Comparison of ENCODE assay signal across 8 cellular contexts in genomic region chr11:65817815-65818680, GRCh38. TPM values are rescaled to one million over a fixed set of nuclear protein-coding genes. Genes with fewer than 3 reads are reported as not detected.
A peak's percentile ranks its signal among the peaks of the same experiment; 100 is the strongest.
DNase-seq lines count a peak whose midpoint lies in the region; ATAC-seq, FAIRE-seq and TF ChIP-seq lines count a peak whose summit lies in the region.

No MANE protein-coding gene starts in this region.

- H3K36me3 Mint-ChIP-seq in activated naive CD8-positive, alpha-beta T cell treated with anti-CD3 and anti-CD28 coated beads for 36 hours: no peaks in the 10 kb centered on the region

- WGBS in pancreas, 2 donors: 5 to 6% methylated on average over 74 of the region's 74 CpGs
- 7 to 26% methylated on average over 16 to 69 of the region's 74 CpGs for WGBS in thyroid gland, 2 donors

- peak overlapping the region; percentile 82 for H3K27ac Mint-ChIP-seq in activated naive CD8-positive, alpha-beta T cell treated with anti-CD3 and anti-CD28 coated beads for 36 hours

- no peaks in the 10 kb centered on the region for H3K27me3 Mint-ChIP-seq in activated naive CD8-positive, alpha-beta T cell treated with anti-CD3 and anti-CD28 coated beads for 36 hours

- TF ChIP-seq CTCF in pancreas (IDR thresholded peaks at IDR 0.05) (peak; percentile 99 to 100 (median 99)), thyroid gland (IDR thresholded peaks at IDR 0.05) (peak; percentile 93 to 100 (median 99))

- H3K4me3 ChIP-seq in pancreas (peak overlapping the region; percentile 43 to 64 (median 52)), thyroid gland (replicated peaks in 1 of 3) (peak overlapping the region; percentile 41 to 67 (median 64))

- peaks cover 0 to 15% (median 11%) of the 10 kb centered on the region in 3 donors for H3K4me1 ChIP-seq in pancreas
- H3K4me1 ChIP-seq in thyroid gland: peaks cover 4 to 15% of the 10 kb centered on the region in 2 donors

- H3K4me3 Mint-ChIP-seq in activated naive CD8-positive, alpha-beta T cell treated with anti-CD3 and anti-CD28 coated beads for 36 hours: peak overlapping the region; percentile 79

- intact Hi-C loops in Right ventricle myocardium inferior (cut with DNase I) (loop anchor here (1.0 to 2.0 kb wide), 3 partner anchors 38 to 171 kb away; partner anchors contain the start of gene AP5B1), pancreas (cut with DNase I) (loop anchor here in 1 of 3 donors (5.0 kb wide), 1 partner anchor 111 kb away; no protein-coding TSS in a partner anchor), thyroid gland (cut with DNase I) (loop anchor here (5.0 kb wide), 1 partner anchor 101 kb away; no protein-coding TSS in a partner anchor)

- H3K9me3 ChIP-seq in pancreas: no peaks in the 10 kb centered on the region
- H3K9me3 ChIP-seq in thyroid gland: no peaks in the 10 kb centered on the region

- CTCF ChIA-PET in HEK293T (lab: Yijun Ruan, JAX): interaction anchor here (0.5 to 3.7 kb wide), 9 partner anchors 9 to 106 kb away, joined by 3 to 15 read pairs (median 4); partner anchors contain the start of genes AP5B1, KAT5 and MUS81

- no peaks in the 10 kb centered on the region for H3K27me3 ChIP-seq in pancreas
- no peaks in the 10 kb centered on the region for H3K27me3 ChIP-seq in thyroid gland

- no peaks in the 10 kb centered on the region for H3K9me3 Mint-ChIP-seq in activated naive CD8-positive, alpha-beta T cell treated with anti-CD3 and anti-CD28 coated beads for 36 hours

- peak; percentile 98 for ATAC-seq in Right ventricle myocardium inferior
- peak; percentile 89 to 98 (median 95) for ATAC-seq in pancreas

- DNase-seq in GF-D8 (lab: John Stamatoyannopoulos, UW) (peak; percentile 59), HEK293T (ENCODE audit: extremely low spot score) (peak; percentile 96), NCI-H1048 (lab: John Stamatoyannopoulos, UW) (peak; percentile 76), SKM-1 (lab: John Stamatoyannopoulos, UW; ENCODE audit: unreplicated experiment) (peak; percentile 50), Right ventricle myocardium inferior (ENCODE audit: missing footprints) (peak; percentile 98), pancreas (peak; percentile 89 to 100 (median 96)), thyroid gland (peak; percentile 93 to 96)
- DNase-seq in activated naive CD8-positive, alpha-beta T cell treated with anti-CD3 and anti-CD28 coated beads for 36 hours: peak; percentile 92

- FAIRE-seq in pancreas (lab: Jason Lieb, UNC): no peak

- H3K27ac ChIP-seq in pancreas: peak overlapping the region; percentile 37 to 84 (median 75)
- H3K27ac ChIP-seq in thyroid gland: peak overlapping the region; percentile 71 to 89 (median 72)

- TF ChIP-seq POLR2A in thyroid gland (IDR thresholded peaks at IDR 0.05): peak in 1 of 2 donors; percentile 40

- POLR2A ChIA-PET in HEK293T (lab: Yijun Ruan, JAX): interaction anchor here (0.6 to 3.4 kb wide), 9 partner anchors 11 to 136 kb away, joined by 3 to 27 read pairs (median 4); partner anchors contain the start of genes CCDC85B, KAT5 and RNASEH2C

- H3K36me3 ChIP-seq in pancreas: no peaks in the 10 kb centered on the region
- no peaks in the 10 kb centered on the region for H3K36me3 ChIP-seq in thyroid gland

- peaks cover 22% of the 10 kb centered on the region for H3K4me1 Mint-ChIP-seq in activated naive CD8-positive, alpha-beta T cell treated with anti-CD3 and anti-CD28 coated beads for 36 hours

TF ChIP-seq in HEK293T, 16 proteins besides CTCF, POLR2A, EP300 and RAD21:
- no peak for TF ChIP-seq ELF4 (IDR thresholded peaks at IDR 0.05)
- no peak for TF ChIP-seq FOXA1 (IDR thresholded peaks at IDR 0.05)
- no peak; the same call in 1 of the 2 replicates for TF ChIP-seq PKNOX1 (IDR thresholded peaks at IDR 0.05)
- no peak for TF ChIP-seq SP1 (IDR thresholded peaks at IDR 0.05)
- no peak for TF ChIP-seq HDGF (IDR thresholded peaks at IDR 0.05; ENCODE audit: borderline replicate concordance)
- no peak for TF ChIP-seq FOXK2 (IDR thresholded peaks at IDR 0.05)
- no peak for TF ChIP-seq SUZ12 (IDR thresholded peaks at IDR 0.05)
- TF ChIP-seq FOXM1 (IDR thresholded peaks at IDR 0.05; ENCODE audit: borderline replicate concordance): peak; percentile 67; the same call in 1 of the 2 replicates
- TF ChIP-seq LEF1 (IDR thresholded peaks at IDR 0.05; ENCODE audit: borderline replicate concordance): no peak
- TF ChIP-seq L3MBTL2 (conservative IDR thresholded peaks at IDR 0.05): no peak
- no peak for TF ChIP-seq NFRKB (IDR thresholded peaks at IDR 0.05)
- TF ChIP-seq ARNT (IDR thresholded peaks at IDR 0.05): peak; percentile 53; the same call in 1 of the 2 replicates
- no peak for TF ChIP-seq BHLHE40 (IDR thresholded peaks at IDR 0.05; ENCODE audit: borderline replicate concordance)
TF ChIP-seq in HEK293T: peak in this region for 2.

RNA-seq across cellular contexts. Expression of gene SNX32, which starts 15.7 kb away (rescaled TPM):
- 1 to 10 TPM; 2.4 to 3.3 TPM for total RNA-seq in activated naive CD8-positive, alpha-beta T cell treated with anti-CD3 and anti-CD28 coated beads for 36 hours
- not detected for total RNA-seq in Right ventricle myocardium inferior
- under 1 TPM in 4 of 6 donors, not detected in 2; 0.12 to 0.75 (median 0.43) TPM for total RNA-seq in pancreas
- under 1 TPM; 0.23 to 0.30 TPM for polyA plus RNA-seq in pancreas
- total RNA-seq in thyroid gland: under 1 TPM in 1 of 4 donors, not detected in 3; 0.45 TPM

RNA-seq across cellular contexts. Expression of gene OVOL1, which starts 31.2 kb away (rescaled TPM):
- total RNA-seq in activated naive CD8-positive, alpha-beta T cell treated with anti-CD3 and anti-CD28 coated beads for 36 hours: under 1 TPM; 0.42 to 0.45 TPM
- total RNA-seq in Right ventricle myocardium inferior: not detected
- total RNA-seq in pancreas: 1 to 10 TPM; 1.1 to 5.6 (median 1.8) TPM
- polyA plus RNA-seq in pancreas: 1 to 10 TPM; 1.9 TPM
- 1 to 10 TPM; 1.1 to 6.6 (median 5.2) TPM for total RNA-seq in thyroid gland

RNA-seq across cellular contexts. Expression of gene AP5B1, which starts 37.3 kb away (rescaled TPM):
- total RNA-seq in activated naive CD8-positive, alpha-beta T cell treated with anti-CD3 and anti-CD28 coated beads for 36 hours: 10 to 100 TPM; 20.4 to 20.6 TPM
- total RNA-seq in Right ventricle myocardium inferior: 6.1 TPM
- 10 to 100 TPM; 10.2 to 12.7 (median 11.5) TPM for total RNA-seq in pancreas
- polyA plus RNA-seq in pancreas: 10 to 100 TPM in 1 of 2 donors, 1 to 10 TPM in 1; 4.2 to 10.4 TPM
- total RNA-seq in thyroid gland: 10 to 100 TPM; 21.8 to 43.2 (median 25.3) TPM

RNA-seq across cellular contexts. Expression of gene CFL1, which starts 39.9 kb away (rescaled TPM):
- 1,000 to 10,000 TPM; 1,050 to 1,075 TPM for total RNA-seq in activated naive CD8-positive, alpha-beta T cell treated with anti-CD3 and anti-CD28 coated beads for 36 hours
- total RNA-seq in Right ventricle myocardium inferior (386 TPM), pancreas (100 to 1,000 TPM in 4 of 6 donors, 10 to 100 TPM in 2; 87.8 to 311 (median 148) TPM), thyroid gland (100 to 1,000 TPM; 330 to 581 (median 494) TPM)
- 100 to 1,000 TPM; 164 to 231 TPM for polyA plus RNA-seq in pancreas

RNA-seq across cellular contexts. Expression of gene MUS81, which starts 42.2 kb away (rescaled TPM):
- total RNA-seq in activated naive CD8-positive, alpha-beta T cell treated with anti-CD3 and anti-CD28 coated beads for 36 hours: 10 to 100 TPM; 64.0 to 67.4 TPM
- total RNA-seq in Right ventricle myocardium inferior (35.5 TPM), pancreas (10 to 100 TPM; 12.7 to 29.5 (median 18.0) TPM), thyroid gland (10 to 100 TPM; 31.8 to 61.9 (median 42.5) TPM)
- 10 to 100 TPM; 60.7 to 62.6 TPM for polyA plus RNA-seq in pancreas

Comparison
In these comparisons a context has a peak if more than half of its experiments do, and no peak if none do; other contexts are left out.
1. Peak in every context shown above with its lines: DNase-seq, ATAC-seq, H3K4me3 ChIP-seq and H3K27ac ChIP-seq.